8 cellular contexts compared by ENCODE assay signal in the genomic region with DNA sequence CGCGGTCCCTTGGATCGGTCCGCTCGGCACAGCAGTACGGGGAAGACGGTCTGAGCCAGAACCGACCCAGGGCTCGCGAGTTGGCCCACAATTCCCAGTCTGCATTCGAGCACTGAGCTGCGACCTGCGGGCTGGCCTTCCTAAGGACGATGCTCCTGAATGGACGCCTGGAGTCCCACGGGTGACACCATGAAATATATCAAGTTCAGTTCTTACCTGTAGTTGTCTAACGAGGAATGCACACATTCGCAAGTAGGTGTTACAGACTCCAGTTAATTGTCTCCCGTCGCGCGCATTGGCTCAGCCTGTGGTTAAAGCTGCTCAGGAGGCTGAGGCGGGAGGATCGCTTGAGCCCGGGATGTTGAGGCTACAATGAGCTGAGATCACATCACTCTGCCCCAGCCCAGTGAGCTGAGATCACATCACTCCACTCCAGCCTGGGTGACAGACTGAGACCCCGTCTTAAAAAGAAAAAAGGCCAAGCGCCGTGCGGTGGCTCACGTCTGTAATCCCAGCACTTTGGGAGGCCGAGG. TPM values are rescaled to one million over a fixed set of nuclear protein-coding genes. Genes with fewer than 3 reads are reported as not detected.
A peak's percentile ranks its signal among the peaks of the same experiment; 100 is the strongest.
DNase-seq lines count a peak whose midpoint lies in the region; ATAC-seq and TF ChIP-seq lines count a peak whose summit lies in the region.

No MANE protein-coding gene starts in this region.

- peak overlapping the region; percentile 83 for H3K4me3 ChIP-seq in CD8-positive, alpha-beta memory T cell (ENCODE audit: low read length)
- peak overlapping the region; percentile 55 to 88 (median 63) for H3K4me3 ChIP-seq in Peyer's patch
- H3K4me3 ChIP-seq in neutrophil (ENCODE audit: low read depth in 1 of 2, low read length in 1 of 2), result peak overlapping the region; percentile 60 to 74

- TF ChIP-seq CTCF in Peyer's patch (IDR thresholded peaks at IDR 0.05), result no peak
- TF ChIP-seq CTCF in endothelial cell (IDR thresholded peaks at IDR 0.05; ENCODE audit: unreplicated experiment), result no peak
- TF ChIP-seq CTCF in neutrophil (IDR thresholded peaks at IDR 0.05), result no peak

- H3K4me1 ChIP-seq in CD8-positive, alpha-beta memory T cell (ENCODE audit: insufficient read depth, low read length), result peaks cover 19% of the 10 kb centered on the region
- H3K4me1 ChIP-seq in Peyer's patch (no peaks in the 10 kb centered on the region), neutrophil (ENCODE audit: control insufficient read depth in 1 of 2, insufficient read depth in 1 of 2, low read depth in 1 of 2, low read length in 1 of 2) (peaks cover 14 to 15% of the 10 kb centered on the region in 2 experiments)

- peak overlapping the region; percentile 76 to 91 (median 87) for H3K27ac Mint-ChIP-seq in CD8-positive, alpha-beta memory T cell
- H3K27ac Mint-ChIP-seq in endothelial cell (ENCODE audit: unreplicated experiment), result no peak overlapping the region

- no peaks in the 10 kb centered on the region for H3K36me3 ChIP-seq in CD8-positive, alpha-beta memory T cell (ENCODE audit: insufficient read depth, low read length)
- H3K36me3 ChIP-seq in Peyer's patch, result no peaks in the 10 kb centered on the region
- peaks cover 8% of the 10 kb centered on the region for H3K36me3 ChIP-seq in neutrophil

- no peaks in the 10 kb centered on the region for H3K27me3 ChIP-seq in CD8-positive, alpha-beta memory T cell (ENCODE audit: insufficient read depth, low read length, poor library complexity, severe bottlenecking)
- no peaks in the 10 kb centered on the region for H3K27me3 ChIP-seq in Peyer's patch
- no peaks in the 10 kb centered on the region for H3K27me3 ChIP-seq in neutrophil

- POLR2A ChIA-PET in CD8-positive, alpha-beta memory T cell (lab: Charles Lee), result interaction anchor here (0.6 to 1.8 kb wide), 5 partner anchors 31 to 1325 kb away, joined by 3 to 21 read pairs (median 3); a partner anchor contains a TSS

- TF ChIP-seq POLR2A in Peyer's patch (IDR thresholded peaks at IDR 0.05), result no peak

- H3K4me3 Mint-ChIP-seq in CD8-positive, alpha-beta memory T cell, result peak overlapping the region; percentile 89 to 98 (median 94)
- peak overlapping the region; percentile 90 for H3K4me3 Mint-ChIP-seq in endothelial cell (ENCODE audit: unreplicated experiment)

- peaks cover 6 to 32% (median 19%) of the 10 kb centered on the region in 3 donors for H3K36me3 Mint-ChIP-seq in CD8-positive, alpha-beta memory T cell
- H3K36me3 Mint-ChIP-seq in endothelial cell (ENCODE audit: low read depth, unreplicated experiment), result no peaks in the 10 kb centered on the region

- H3K27me3 Mint-ChIP-seq in CD8-positive, alpha-beta memory T cell, result peaks cover 3 to 8% of the 10 kb centered on the region in 2 donors
- H3K27me3 Mint-ChIP-seq in endothelial cell (ENCODE audit: unreplicated experiment), result peaks cover 2% of the 10 kb centered on the region

- H3K9me3 Mint-ChIP-seq in CD8-positive, alpha-beta memory T cell, result no peaks in the 10 kb centered on the region
- no peaks in the 10 kb centered on the region for H3K9me3 Mint-ChIP-seq in endothelial cell (ENCODE audit: unreplicated experiment)

- peak overlapping the region; percentile 83 for H3K27ac ChIP-seq in CD8-positive, alpha-beta memory T cell (ENCODE audit: low read depth, low read length)
- peak overlapping the region; percentile 76 to 90 (median 89) for H3K27ac ChIP-seq in Peyer's patch
- H3K27ac ChIP-seq in neutrophil, result peak overlapping the region; percentile 80

- ATAC-seq in HG02884 (IDR thresholded peaks at IDR 0.05; ENCODE audit: unreplicated experiment), result no peak

- no peaks in the 10 kb centered on the region for H3K9me3 ChIP-seq in CD8-positive, alpha-beta memory T cell (ENCODE audit: low read length)
- H3K9me3 ChIP-seq in Peyer's patch (no peaks in the 10 kb centered on the region), neutrophil (no peaks in the 10 kb centered on the region)

- peaks cover 26 to 43% (median 43%) of the 10 kb centered on the region in 3 donors for H3K4me1 Mint-ChIP-seq in CD8-positive, alpha-beta memory T cell
- peaks cover 7% of the 10 kb centered on the region for H3K4me1 Mint-ChIP-seq in endothelial cell (ENCODE audit: unreplicated experiment)

- DNase-seq in CD8-positive, alpha-beta memory T cell, result peak in 3 of 5 donors; percentile 2 to 52 (median 4)
- peak in 2 of 3 donors; percentile 17 to 52 for DNase-seq in Peyer's patch
- no peak for DNase-seq in endothelial cell (ENCODE audit: low spot score)
- no peak for DNase-seq in activated CD4-positive, CD25-positive, alpha-beta regulatory T cell (lab: John Stamatoyannopoulos, UW)
- no peak for DNase-seq in GDM1 (lab: John Stamatoyannopoulos, UW)
- no peak for DNase-seq in EL

- CTCF ChIA-PET in CD8-positive, alpha-beta memory T cell (lab: Charles Lee), result interaction anchor here (0.7 to 1.7 kb wide), 8 partner anchors 13 to 213 kb away, joined by 3 to 7 read pairs (median 3); a partner anchor contains a TSS

RNA-seq across cellular contexts. Expression of a gene that starts 0.8 kb away (rescaled TPM):
- total RNA-seq in CD8-positive, alpha-beta memory T cell, result 1 to 10 TPM; 4.8 to 5.5 TPM
- polyA plus RNA-seq in CD8-positive, alpha-beta memory T cell, result 4.9 TPM
- 1 to 10 TPM; 3.0 to 7.1 (median 6.3) TPM for total RNA-seq in Peyer's patch
- 3.7 TPM for total RNA-seq in endothelial cell (ENCODE audit: unreplicated experiment)

RNA-seq across cellular contexts. Expression of a gene that starts 30.9 kb away (rescaled TPM):
- total RNA-seq in CD8-positive, alpha-beta memory T cell, result 10 to 100 TPM; 12.6 to 12.9 TPM
- 19.9 TPM for polyA plus RNA-seq in CD8-positive, alpha-beta memory T cell
- total RNA-seq in Peyer's patch, result 10 to 100 TPM; 14.2 to 46.2 (median 23.2) TPM
- total RNA-seq in endothelial cell (ENCODE audit: unreplicated experiment), result 0.33 TPM

Comparison
In these comparisons a context has a peak if more than half of its experiments do, and no peak if none do; other contexts are left out.
1. DNase-seq: peak in CD8-positive, alpha-beta memory T cell (3 of 5) and Peyer's patch (2 of 3); none in endothelial cell (single experiment), activated CD4-positive, CD25-positive, alpha-beta regulatory T cell (0 of 4), GDM1 (single experiment) and EL (single experiment).
2. RNA of a gene that starts 30.9 kb away (total RNA-seq): 14.2 to 46.2 TPM in Peyer's patch and 12.6 to 12.9 TPM in CD8-positive, alpha-beta memory T cell; 0.33 TPM in endothelial cell (single experiment); every median in the first group is over 10 times any median in the second.
3. Peak in every context shown above with its lines, with median percentiles within 50 percentile points of each other: H3K27ac ChIP-seq and H3K4me3 ChIP-seq.